In the genomic region with DNA sequence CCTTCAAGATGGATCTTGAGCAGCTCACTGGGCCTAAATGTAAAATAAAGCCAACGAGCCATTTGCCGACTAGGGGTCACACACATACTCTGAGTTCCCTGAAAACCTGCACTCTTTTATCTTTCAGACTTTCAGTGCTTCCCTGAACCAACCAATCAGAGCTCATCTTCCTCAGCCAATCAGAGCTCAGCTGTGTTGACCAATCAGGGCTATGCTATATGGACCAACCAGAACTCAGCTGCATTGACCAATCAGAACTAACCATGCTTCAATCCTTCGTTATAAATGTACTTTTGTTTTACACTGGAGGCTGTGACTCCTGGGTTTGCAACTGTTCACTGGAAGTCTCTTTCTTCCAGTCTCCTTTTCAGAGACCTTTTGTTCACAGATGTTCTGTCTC, we compare ENCODE assay signal across 11 cellular contexts. TPM values are rescaled to one million over a fixed set of nuclear protein-coding genes. Genes with fewer than 3 reads are reported as not detected.
DNase-seq lines count a peak whose midpoint lies in the region; ATAC-seq and TF ChIP-seq lines count a peak whose summit lies in the region.
"Had no signal": no experiment of that assay in that cellular context is flagged by ENCODE, and none has a peak within 500 bp of the region (broad histone marks: within the 10 kb centered on the region; RNA-seq: fewer than 3 reads in every experiment).

No MANE protein-coding gene starts in this region.

- POLR2A ChIA-PET in activated CD4-positive, alpha-beta memory T cell treated with anti-CD3 and anti-CD28 coated beads, Interleukin-2, amount 10 ng/mL, durations not matched to agents 7 days and 5 days (lab: Charles Lee): interaction anchor here (1.1 kb wide), 1 partner anchor 20 kb away, joined by 3 read pairs; the partner anchor contains the start of gene SLC25A53

- H3K4me3 Mint-ChIP-seq in activated CD4-positive, alpha-beta memory T cell treated with anti-CD3 and anti-CD28 coated beads, Interleukin-2, amount 10 ng/mL, durations not matched to agents 7 days and 5 days: no peak overlapping the region
- H3K4me3 Mint-ChIP-seq: activated naive CD4-positive, alpha-beta T cell treated with anti-CD3 and anti-CD28 coated beads, Interleukin-2, amount 10 ng/mL, durations not matched to agents 7 days and 5 days had no signal

- no peak overlapping the region for H3K4me3 ChIP-seq in prostate gland
- H3K4me3 ChIP-seq: BLaER1 treated with 17β-estradiol and CSF1 and Interleukin-3, amounts not matched to agents 10 nM and 100 nM had no signal

- no peak for TF ChIP-seq POLR2A in prostate gland (IDR thresholded peaks at IDR 0.05)

- no peaks in the 10 kb centered on the region for H3K27me3 Mint-ChIP-seq in activated CD4-positive, alpha-beta memory T cell treated with anti-CD3 and anti-CD28 coated beads, Interleukin-2, amount 10 ng/mL, durations not matched to agents 7 days and 5 days
- H3K27me3 Mint-ChIP-seq: activated naive CD4-positive, alpha-beta T cell treated with anti-CD3 and anti-CD28 coated beads, Interleukin-2, amount 10 ng/mL, durations not matched to agents 7 days and 5 days had no signal

- no peaks in the 10 kb centered on the region for H3K9me3 Mint-ChIP-seq in activated CD4-positive, alpha-beta memory T cell treated with anti-CD3 and anti-CD28 coated beads, Interleukin-2, amount 10 ng/mL, durations not matched to agents 7 days and 5 days
- H3K9me3 Mint-ChIP-seq: activated naive CD4-positive, alpha-beta T cell treated with anti-CD3 and anti-CD28 coated beads, Interleukin-2, amount 10 ng/mL, durations not matched to agents 7 days and 5 days had no signal

- H3K36me3 ChIP-seq in prostate gland: no peaks in the 10 kb centered on the region
- H3K36me3 ChIP-seq: BLaER1 treated with 17β-estradiol and CSF1 and Interleukin-3, amounts not matched to agents 10 nM and 100 nM had no signal

- H3K9me3 ChIP-seq in prostate gland: no peaks in the 10 kb centered on the region
- H3K9me3 ChIP-seq: BLaER1 treated with 17β-estradiol and CSF1 and Interleukin-3, amounts not matched to agents 10 nM and 100 nM had no signal

- H3K36me3 Mint-ChIP-seq in activated CD4-positive, alpha-beta memory T cell treated with anti-CD3 and anti-CD28 coated beads, Interleukin-2, amount 10 ng/mL, durations not matched to agents 7 days and 5 days (ENCODE audit: low read depth): no peaks in the 10 kb centered on the region
- H3K36me3 Mint-ChIP-seq: activated naive CD4-positive, alpha-beta T cell treated with anti-CD3 and anti-CD28 coated beads, Interleukin-2, amount 10 ng/mL, durations not matched to agents 7 days and 5 days had no signal

- no peak for TF ChIP-seq CTCF in prostate gland (IDR thresholded peaks at IDR 0.05)

- H3K27me3 ChIP-seq in prostate gland (replicated peaks; ENCODE audit: insufficient read depth): no peaks in the 10 kb centered on the region
- H3K27me3 ChIP-seq: BLaER1 treated with 17β-estradiol and CSF1 and Interleukin-3, amounts not matched to agents 10 nM and 100 nM had no signal

- no peak overlapping the region for H3K27ac ChIP-seq in prostate gland
- H3K27ac ChIP-seq: BLaER1 treated with 17β-estradiol and CSF1 and Interleukin-3, amounts not matched to agents 10 nM and 100 nM had no signal

- no peaks in the 10 kb centered on the region for H3K4me1 ChIP-seq in prostate gland (replicated peaks)

- WGBS in prostate gland: 84% methylated on average over 3 of the region's 3 CpGs

- CTCF ChIA-PET in activated CD4-positive, alpha-beta memory T cell treated with anti-CD3 and anti-CD28 coated beads, Interleukin-2, amount 10 ng/mL, durations not matched to agents 7 days and 5 days (lab: Charles Lee): interaction anchor here (1.1 to 3.3 kb wide), 4 partner anchors 38 to 292 kb away, joined by 3 to 26 read pairs (median 6); no protein-coding TSS in a partner anchor

- DNase-seq in A172 (ENCODE audit: low spot score): peak; percentile 0
- peak; percentile 14 for DNase-seq in EL
- peak; percentile 5 for DNase-seq in NCI-H524 treated with DMSO at 0.1 percent for 48 hours (lab: John Stamatoyannopoulos, UW)
- peak; percentile 11 to 28 for DNase-seq in dermis microvascular lymphatic vessel endothelial cell (ENCODE audit: low read depth in 2 of 2)
- no peak for DNase-seq in prostate gland (ENCODE audit: low spot score)
- no peak for DNase-seq in activated CD4-positive, alpha-beta memory T cell treated with anti-CD3 and anti-CD28 coated beads, Interleukin-2, amount 10 ng/mL, durations not matched to agents 7 days and 5 days
- DNase-seq: activated naive CD4-positive, alpha-beta T cell treated with anti-CD3 and anti-CD28 coated beads, Interleukin-2, amount 10 ng/mL, durations not matched to agents 7 days and 5 days; stimulated activated CD4-positive, alpha-beta T cell treated with anti-CD3 and anti-CD28 coated beads, Interleukin-2, amount 100 ng/mL, for 48 hours had no signal

- no peak overlapping the region for H3K27ac Mint-ChIP-seq in activated CD4-positive, alpha-beta memory T cell treated with anti-CD3 and anti-CD28 coated beads, Interleukin-2, amount 10 ng/mL, durations not matched to agents 7 days and 5 days
- H3K27ac Mint-ChIP-seq: activated naive CD4-positive, alpha-beta T cell treated with anti-CD3 and anti-CD28 coated beads, Interleukin-2, amount 10 ng/mL, durations not matched to agents 7 days and 5 days had no signal

- intact Hi-C loops in prostate gland (cut with DNase I): loop anchor here (2.0 to 10.0 kb wide), 2 partner anchors 39 to 443 kb away; no protein-coding TSS in a partner anchor

- ATAC-seq in HG03280 (IDR thresholded peaks at IDR 0.05; ENCODE audit: unreplicated experiment) (no peak), HG03045 (IDR thresholded peaks at IDR 0.05; ENCODE audit: unreplicated experiment) (no peak)

- peaks cover 15% of the 10 kb centered on the region for H3K4me1 Mint-ChIP-seq in activated CD4-positive, alpha-beta memory T cell treated with anti-CD3 and anti-CD28 coated beads, Interleukin-2, amount 10 ng/mL, durations not matched to agents 7 days and 5 days

RNA-seq across cellular contexts. Expression of gene SLC25A53, which starts 19.3 kb away (rescaled TPM):
- 0.84 and 6.6 TPM in 2 replicates for total RNA-seq in A172 (2014; rRNA removed; shearing (Covaris generic))
- total RNA-seq in dermis microvascular lymphatic vessel endothelial cell (7.6 and 8.5 TPM in 2 replicates), prostate gland (10 to 100 TPM; 12.1 to 13.1 TPM)
- total RNA-seq in activated CD4-positive, alpha-beta memory T cell treated with anti-CD3 and anti-CD28 coated beads, Interleukin-2, amount 10 ng/mL, durations not matched to agents 7 days and 5 days: 1 to 10 TPM; 7.9 to 8.3 TPM

RNA-seq across cellular contexts. Expression of gene ZCCHC18, which starts 25.2 kb away (rescaled TPM):
- total RNA-seq in A172 (2014; rRNA removed; shearing (Covaris generic)): 0.60 TPM in 1 of 2 replicates, not detected in the other
- 1.2 and 3.3 TPM in 2 replicates for total RNA-seq in dermis microvascular lymphatic vessel endothelial cell
- 10 to 100 TPM in 1 of 2 donors, under 1 TPM in 1; 0.14 to 17.2 TPM for total RNA-seq in prostate gland
- 1 to 10 TPM; 1.6 to 2.8 TPM for total RNA-seq in activated CD4-positive, alpha-beta memory T cell treated with anti-CD3 and anti-CD28 coated beads, Interleukin-2, amount 10 ng/mL, durations not matched to agents 7 days and 5 days

RNA-seq across cellular contexts. Expression of gene FAM199X, which starts 28.8 kb away (rescaled TPM):
- 18.5 and 20.0 TPM in 2 replicates for total RNA-seq in A172 (2014; rRNA removed; shearing (Covaris generic))
- total RNA-seq in dermis microvascular lymphatic vessel endothelial cell: 22.6 and 23.5 TPM in 2 replicates
- 10 to 100 TPM; 22.2 to 28.5 TPM for total RNA-seq in prostate gland
- 10 to 100 TPM; 12.9 to 13.1 TPM for total RNA-seq in activated CD4-positive, alpha-beta memory T cell treated with anti-CD3 and anti-CD28 coated beads, Interleukin-2, amount 10 ng/mL, durations not matched to agents 7 days and 5 days

Comparison
In these comparisons a context has a peak if more than half of its experiments do, and no peak if none do; other contexts are left out.
1. DNase-seq: peak in A172 (single experiment), EL (single experiment), NCI-H524 treated with DMSO at 0.1 percent for 48 hours (single experiment) and dermis microvascular lymphatic vessel endothelial cell (2 of 2); none in prostate gland (single experiment) and activated CD4-positive, alpha-beta memory T cell treated with anti-CD3 and anti-CD28 coated beads, Interleukin-2, amount 10 ng/mL, durations not matched to agents 7 days and 5 days (single experiment).